Comparison of ENCODE assay signal across 1 cellular context in genomic region chr17:78184868-78185267, GRCh38.
TF ChIP-seq lines count a peak whose summit lies in the region.

No MANE protein-coding gene starts in this region.

TF ChIP-seq in H1, 55 proteins besides CTCF, POLR2A, EP300 and RAD21:
- TF ChIP-seq TAF7 (optimal IDR thresholded peaks at IDR 0.05; ENCODE audit: borderline replicate concordance, low read depth, low read length) (no peak), CHD2 (IDR thresholded peaks at IDR 0.05; ENCODE audit: low read length) (no peak), SRF (IDR thresholded peaks at IDR 0.05; ENCODE audit: low read depth, low read length) (no peak)
